ENCODE assay signal across 23 cellular contexts in genomic region chr13:35127466-35127865, GRCh38.
"Had no signal": no experiment of that assay in that cellular context is flagged by ENCODE, and none has a peak within 500 bp of the region (broad histone marks: within the 10 kb centered on the region; RNA-seq: fewer than 3 reads in every experiment).

No MANE protein-coding gene starts in this region.

- H3K9me3 ChIP-seq: SK-N-SH had no signal

- DNase-seq: Kasumi-1, MM.1S, NCI-H1092 treated with DMSO at 0.1 percent for 48 hours, NCI-H1436, NCI-H187, NCI-H2029, NCI-H2081 treated with DMSO at 0.1 percent for 48 hours, NCI-H2171, NCI-H226, NCI-H446, NCI-H510A, NCI-H524 treated with DMSO at 0.1 percent for 48 hours, NCI-H69, NCI-H774, Right ventricle myocardium superior, RPMI8226, SIG-M5, SK-N-SH, SW 1271 had no signal

- FAIRE-seq: HTR-8/SVneo, RCC 7860 had no signal

- H3K27ac ChIP-seq: HL-60, KMS-11 had no signal
